ENCODE assay signal across 1 cellular context in genomic region chr16:30399435-30400186, GRCh38.
TF ChIP-seq lines count a peak whose summit lies in the region.

No MANE protein-coding gene starts in this region.

TF ChIP-seq in SK-N-SH, 30 proteins besides CTCF, POLR2A, EP300 and RAD21:
- TF ChIP-seq RCOR1 (IDR thresholded peaks at IDR 0.05; ENCODE audit: low read length) (no peak), USF1 (IDR thresholded peaks at IDR 0.05; ENCODE audit: borderline replicate concordance, low read depth) (no peak)
